Comparison of ENCODE assay signal across 8 cellular contexts in the genomic region with DNA sequence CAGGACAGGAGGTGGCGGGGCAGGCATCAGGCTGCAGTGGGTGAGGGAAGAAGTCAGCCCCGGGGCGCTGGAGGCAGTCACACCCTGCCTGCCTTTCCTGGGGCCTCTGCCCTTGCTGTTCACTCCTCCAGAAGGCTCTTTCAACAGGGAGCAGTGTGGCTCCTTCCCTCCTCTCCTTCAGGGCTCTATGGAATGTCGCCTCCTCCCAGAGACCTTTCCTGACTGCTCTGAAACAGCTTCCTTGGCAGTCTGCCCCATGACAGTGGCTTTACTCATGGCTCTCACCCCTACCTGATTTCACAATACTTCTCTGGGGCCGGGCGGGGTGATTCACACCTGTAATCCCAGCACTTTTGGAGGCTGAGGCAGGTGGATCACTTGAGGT. TPM values are rescaled to one million over a fixed set of nuclear protein-coding genes. Genes with fewer than 3 reads are reported as not detected.
A peak's percentile ranks its signal among the peaks of the same experiment; 100 is the strongest.
DNase-seq lines count a peak whose midpoint lies in the region; ATAC-seq and TF ChIP-seq lines count a peak whose summit lies in the region.

No MANE protein-coding gene starts in this region.

- H3K36me3 Mint-ChIP-seq in neural progenitor cell = peaks cover 5% of the 10 kb centered on the region

- H3K4me3 ChIP-seq in SJSA1 = no peak overlapping the region
- H3K4me3 ChIP-seq in colonic mucosa = no peak overlapping the region
- H3K4me3 ChIP-seq in neural progenitor cell = no peak overlapping the region
- no peak overlapping the region for H3K4me3 ChIP-seq in SJCRH30

- H3K9ac ChIP-seq in colonic mucosa (ENCODE audit: low read depth in 2 of 2, low read length in 2 of 2) (no peak overlapping the region), neural progenitor cell (no peak overlapping the region)

- no peak for TF ChIP-seq CTCF in colonic mucosa (IDR thresholded peaks at IDR 0.05)
- TF ChIP-seq CTCF in neural progenitor cell (IDR thresholded peaks at IDR 0.05) = no peak

- peaks cover 29% of the 10 kb centered on the region for H3K4me1 Mint-ChIP-seq in neural progenitor cell

- H3K4me1 ChIP-seq in SJSA1 (replicated peaks) (peaks cover 24% of the 10 kb centered on the region), colonic mucosa (peaks cover 6% of the 10 kb centered on the region), neural progenitor cell (peaks cover 10% of the 10 kb centered on the region), SJCRH30 (peaks cover 20% of the 10 kb centered on the region)

- intact Hi-C loops in colonic mucosa (cut with DNase I) = no loop called here

- H3K36me3 ChIP-seq in SJSA1 (no peaks in the 10 kb centered on the region), colonic mucosa (no peaks in the 10 kb centered on the region), neural progenitor cell (no peaks in the 10 kb centered on the region), SJCRH30 (no peaks in the 10 kb centered on the region)

- no peak overlapping the region for H3K4me3 Mint-ChIP-seq in neural progenitor cell

- peak; percentile 69 for DNase-seq in GM03348 (ENCODE audit: low spot score)
- peak; percentile 49 to 73 for DNase-seq in SJSA1 (ENCODE audit: low read depth in 1 of 2, low spot score in 2 of 2)
- DNase-seq in colonic mucosa = peak; percentile 90
- DNase-seq in neural progenitor cell (ENCODE audit: low spot score) = no peak
- no peak for DNase-seq in SJCRH30
- no peak for DNase-seq in NCI-H774 (lab: John Stamatoyannopoulos, UW)
- no peak for DNase-seq in ureter (ENCODE audit: low spot score)

- H2AFZ ChIP-seq in neural progenitor cell (replicated peaks) = no peak overlapping the region

- H3K27ac Mint-ChIP-seq in neural progenitor cell = peak overlapping the region; percentile 74

- H3K9me3 Mint-ChIP-seq in neural progenitor cell = no peaks in the 10 kb centered on the region

- H3K9me3 ChIP-seq in SJSA1 (replicated peaks) = no peaks in the 10 kb centered on the region
- no peaks in the 10 kb centered on the region for H3K9me3 ChIP-seq in colonic mucosa
- H3K9me3 ChIP-seq in neural progenitor cell (ENCODE audit: low read depth) = no peaks in the 10 kb centered on the region
- no peaks in the 10 kb centered on the region for H3K9me3 ChIP-seq in SJCRH30 (replicated peaks)

- no peaks in the 10 kb centered on the region for H3K79me2 ChIP-seq in neural progenitor cell (ENCODE audit: low read depth)

- ATAC-seq in GM19455 (IDR thresholded peaks at IDR 0.05; ENCODE audit: unreplicated experiment) = no peak

- H4K20me1 ChIP-seq in neural progenitor cell (ENCODE audit: low read depth) = peaks cover 7% of the 10 kb centered on the region

- peaks cover 12% of the 10 kb centered on the region for H3F3A ChIP-seq in neural progenitor cell (ENCODE audit: low read depth)

- H3K27ac ChIP-seq in SJSA1 = no peak overlapping the region
- H3K27ac ChIP-seq in colonic mucosa = peak overlapping the region; percentile 67
- H3K27ac ChIP-seq in neural progenitor cell = no peak overlapping the region
- H3K27ac ChIP-seq in SJCRH30 = no peak overlapping the region

- H3K27me3 ChIP-seq in SJSA1 (replicated peaks) (no peaks in the 10 kb centered on the region), colonic mucosa (no peaks in the 10 kb centered on the region), neural progenitor cell (no peaks in the 10 kb centered on the region), SJCRH30 (no peaks in the 10 kb centered on the region)

- H3K4me2 ChIP-seq in neural progenitor cell = no peak overlapping the region

- H3K27me3 Mint-ChIP-seq in neural progenitor cell (ENCODE audit: insufficient read depth, low read depth) = peaks cover 3% of the 10 kb centered on the region

RNA-seq across cellular contexts. Expression of a gene that starts 7.1 kb away (rescaled TPM):
- total RNA-seq in SJSA1 (2014; rRNA removed; shearing (Covaris generic)) = 1.6 and 4.0 TPM in 2 replicates
- total RNA-seq in colonic mucosa = 10 to 100 TPM; 58.0 to 74.5 TPM
- total RNA-seq in neural progenitor cell (ENCODE audit: low replicate concordance) = 20.1 and 30.8 TPM in 2 replicates
- 2.8 and 5.2 TPM in 2 replicates for total RNA-seq in SJCRH30 (2014; rRNA removed; shearing (Covaris generic))
- 20.5 TPM for total RNA-seq in ureter

RNA-seq across cellular contexts. Expression of a gene that starts 17.4 kb away (rescaled TPM):
- 1.3 and 1.7 TPM in 2 replicates for total RNA-seq in SJSA1 (2014; rRNA removed; shearing (Covaris generic))
- total RNA-seq in colonic mucosa (10 to 100 TPM; 20.4 to 25.4 TPM), neural progenitor cell (ENCODE audit: low replicate concordance) (1.8 and 4.4 TPM in 2 replicates), ureter (39.8 TPM)
- total RNA-seq in SJCRH30 (2014; rRNA removed; shearing (Covaris generic)) = 3.2 and 3.8 TPM in 2 replicates

Comparison
In these comparisons a context has a peak if more than half of its experiments do, and no peak if none do; other contexts are left out.
1. DNase-seq: peak in GM03348 (single experiment), SJSA1 (2 of 2) and colonic mucosa (single experiment); none in neural progenitor cell (single experiment), SJCRH30 (0 of 2), NCI-H774 (single experiment) and ureter (single experiment).